ENCODE assay signal across 8 cellular contexts in the genomic region with DNA sequence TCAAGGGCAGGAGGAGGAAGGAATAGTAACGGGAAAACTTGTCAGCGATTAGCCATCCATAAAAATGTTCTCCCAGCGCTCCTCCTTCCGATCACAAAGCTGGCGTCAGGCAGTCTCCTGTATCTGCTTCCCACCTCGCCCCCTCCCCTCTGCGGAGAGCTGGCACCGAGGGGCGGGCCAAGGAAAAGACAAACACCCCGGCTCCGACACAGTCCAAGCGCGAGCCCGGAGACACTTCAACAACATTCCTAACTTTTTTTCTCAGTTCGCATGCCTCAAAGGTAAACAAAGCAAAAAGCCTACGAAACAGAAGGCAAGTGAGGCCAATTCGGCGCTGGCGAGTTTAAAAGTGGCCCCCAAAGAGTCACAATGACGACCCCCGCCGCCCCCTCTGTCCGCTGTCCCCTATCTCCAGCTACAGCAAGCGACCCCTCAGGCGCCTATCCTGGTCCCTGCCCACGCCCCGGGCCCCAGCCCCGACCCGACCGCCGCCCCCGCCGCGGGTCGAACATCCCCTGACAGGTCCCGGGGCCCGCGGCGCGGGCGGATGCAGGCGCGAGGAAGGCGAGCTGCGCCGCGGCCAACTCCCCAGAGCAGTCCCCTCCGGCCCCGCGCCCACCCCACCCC. TPM values are rescaled to one million over a fixed set of nuclear protein-coding genes. Genes with fewer than 3 reads are reported as not detected.
DNase-seq lines count a peak whose midpoint lies in the region; ATAC-seq and TF ChIP-seq lines count a peak whose summit lies in the region.

No MANE protein-coding gene starts in this region.

- H3K4me1 Mint-ChIP-seq in activated T-cell treated with anti-CD3 and anti-CD28 coated beads, Interleukin-2, amount 50 U/mL, for 72 hours (ENCODE audit: low read depth), result no peaks in the 10 kb centered on the region

- H3K9me3 Mint-ChIP-seq in activated T-cell treated with anti-CD3 and anti-CD28 coated beads, Interleukin-2, amount 50 U/mL, for 72 hours, result no peaks in the 10 kb centered on the region

- DNase-seq in LNCaP clone FGC (ENCODE audit: low read depth) (no peak), cardiac septum (ENCODE audit: low spot score) (peak; percentile 80), trophoblast cell (peak in 1 of 2 donors; percentile 35), amniotic stem cell (lab: John Stamatoyannopoulos, UW) (no peak)
- peak; percentile 18 to 22 for DNase-seq in activated T-cell treated with anti-CD3 and anti-CD28 coated beads, Interleukin-2, amount 50 U/mL, for 72 hours

- H3K27me3 ChIP-seq in trophoblast cell (ENCODE audit: insufficient read depth, low read length), result no peaks in the 10 kb centered on the region

- WGBS in trophoblast cell (ENCODE audit: extremely low coverage, insufficient coverage, insufficient read length), result no CpG with 5 or more reads among the region's 50 CpGs

- H4K8ac ChIP-seq in trophoblast cell (ENCODE audit: low read depth, low read length), result peak overlapping the region; percentile 70

- peaks cover 6 to 14% of the 10 kb centered on the region in 2 experiments for H3K4me1 ChIP-seq in trophoblast cell (ENCODE audit: control insufficient read depth in 1 of 2, insufficient read depth in 2 of 2, low read length in 2 of 2)

- no peak overlapping the region for H3K4ac ChIP-seq in trophoblast cell (ENCODE audit: low read depth, low read length)

- ATAC-seq in GM18502 (IDR thresholded peaks at IDR 0.05; ENCODE audit: poor library complexity, unreplicated experiment) (peak; percentile 25), GM21515 (IDR thresholded peaks at IDR 0.05; ENCODE audit: unreplicated experiment) (no peak)
- peak; percentile 68 to 70 for ATAC-seq in activated T-cell treated with anti-CD3 and anti-CD28 coated beads, Interleukin-2, amount 50 U/mL, for 72 hours (replicated peaks in 1 of 2)

- peak overlapping the region; percentile 94 for H2BK120ac ChIP-seq in trophoblast cell (ENCODE audit: insufficient read depth, low read length, poor library complexity)

- H3K14ac ChIP-seq in trophoblast cell (ENCODE audit: low read length), result peak overlapping the region; percentile 18

- intact Hi-C loops in cardiac septum (cut with DNase I), result loop anchor here (5.0 kb wide), 1 partner anchor 57 kb away; no protein-coding TSS in a partner anchor

- no peak overlapping the region for H3K9ac ChIP-seq in trophoblast cell (ENCODE audit: low read length)

- no peak overlapping the region for H3K27ac Mint-ChIP-seq in activated T-cell treated with anti-CD3 and anti-CD28 coated beads, Interleukin-2, amount 50 U/mL, for 72 hours

- H2BK5ac ChIP-seq in trophoblast cell (ENCODE audit: low read depth, low read length, poor library complexity), result peak overlapping the region; percentile 45

- H2AFZ ChIP-seq in trophoblast cell (ENCODE audit: insufficient read depth, low read length, poor library complexity), result peak overlapping the region; percentile 33

- peaks cover 0 to 1% of the 10 kb centered on the region in 2 donors for H3K36me3 Mint-ChIP-seq in activated T-cell treated with anti-CD3 and anti-CD28 coated beads, Interleukin-2, amount 50 U/mL, for 72 hours (ENCODE audit: insufficient read depth in 2 of 2)

- peak overlapping the region; percentile 63 for H3K4me3 ChIP-seq in LNCaP clone FGC (ENCODE audit: low read depth, low read length)
- peak overlapping the region; percentile 90 for H3K4me3 ChIP-seq in trophoblast cell (ENCODE audit: low read depth, low read length)

- H3K36me3 ChIP-seq in trophoblast cell (ENCODE audit: control insufficient read depth in 1 of 2, insufficient read depth in 2 of 2, low read length in 2 of 2), result no peaks in the 10 kb centered on the region

- H3K27me3 Mint-ChIP-seq in activated T-cell treated with anti-CD3 and anti-CD28 coated beads, Interleukin-2, amount 50 U/mL, for 72 hours (ENCODE audit: low read depth), result peaks cover 69% of the 10 kb centered on the region

- H3K4me3 Mint-ChIP-seq in activated T-cell treated with anti-CD3 and anti-CD28 coated beads, Interleukin-2, amount 50 U/mL, for 72 hours, result peak overlapping the region; percentile 55 to 71

- peaks cover 5% of the 10 kb centered on the region for H3K79me2 ChIP-seq in trophoblast cell (ENCODE audit: control insufficient read depth, insufficient read depth, low read length, poor library complexity)

- peak overlapping the region; percentile 86 for H3K27ac ChIP-seq in 22Rv1
- peak overlapping the region; percentile 92 for H3K27ac ChIP-seq in trophoblast cell (ENCODE audit: low read depth, low read length)

- peaks cover 26% of the 10 kb centered on the region for H3K79me1 ChIP-seq in trophoblast cell (ENCODE audit: low read length)

- peak overlapping the region; percentile 74 for H4K91ac ChIP-seq in trophoblast cell (ENCODE audit: low read depth, low read length)

- no peak overlapping the region for H2BK12ac ChIP-seq in trophoblast cell (ENCODE audit: low read length)

- H3K18ac ChIP-seq in trophoblast cell (ENCODE audit: low read length), result peak overlapping the region; percentile 72

- peaks cover 2% of the 10 kb centered on the region for H3K9me3 ChIP-seq in trophoblast cell (ENCODE audit: insufficient read depth, low read depth, low read length)

- H3K23ac ChIP-seq in trophoblast cell (ENCODE audit: low read length), result no peak overlapping the region

- TF ChIP-seq CTCF in 22Rv1 (IDR thresholded peaks at IDR 0.05), result no peak
- no peak for TF ChIP-seq CTCF in LNCaP clone FGC (IDR thresholded peaks at IDR 0.05; ENCODE audit: control insufficient read depth, extremely low read depth, insufficient read depth)

- H2AK5ac ChIP-seq in trophoblast cell (ENCODE audit: low read length), result no peak overlapping the region

- peak overlapping the region; percentile 85 for H3K4me2 ChIP-seq in trophoblast cell (ENCODE audit: low read length)

- peak overlapping the region; percentile 40 for H4K12ac ChIP-seq in trophoblast cell (ENCODE audit: low read depth, low read length)

RNA-seq across cellular contexts. Expression of gene SMAD9, which starts 0.7 kb away (rescaled TPM):
- not detected for total RNA-seq in activated T-cell treated with anti-CD3 and anti-CD28 coated beads, Interleukin-2, amount 50 U/mL, for 72 hours
- 11.5 TPM for total RNA-seq in cardiac septum
- 13.6 and 14.4 TPM in 2 replicates for polyA plus RNA-seq in trophoblast cell (2013)

Comparison
In these comparisons a context has a peak if more than half of its experiments do, and no peak if none do; other contexts are left out.
1. DNase-seq: peak in activated T-cell treated with anti-CD3 and anti-CD28 coated beads, Interleukin-2, amount 50 U/mL, for 72 hours (2 of 2) and cardiac septum (single experiment); none in LNCaP clone FGC (single experiment) and amniotic stem cell (single experiment).
2. RNA of gene SMAD9, which starts 0.7 kb away (total RNA-seq): 11.5 TPM in cardiac septum (single experiment); not detected in activated T-cell treated with anti-CD3 and anti-CD28 coated beads, Interleukin-2, amount 50 U/mL, for 72 hours; every median in the first group is over 10 times any median in the second.